ENCODE assay signal across 8 cellular contexts in genomic region chr14:91415794-91416743, GRCh38. TPM values are rescaled to one million over a fixed set of nuclear protein-coding genes. Genes with fewer than 3 reads are reported as not detected.
DNase-seq lines count a peak whose midpoint lies in the region; ATAC-seq and TF ChIP-seq lines count a peak whose summit lies in the region.

No MANE protein-coding gene starts in this region.

- H3K36me3 Mint-ChIP-seq in neural crest cell (ENCODE audit: low read depth) = peaks cover 2% of the 10 kb centered on the region

- TF ChIP-seq CTCF in neural crest cell (conservative IDR thresholded peaks at IDR 0.05) = no peak

- H3K27ac Mint-ChIP-seq in neural crest cell (ENCODE audit: unreplicated experiment) = no peak overlapping the region

- DNase-seq in HT-29 (ENCODE audit: low spot score) (peak; percentile 23), T-helper 9 cell (peak; percentile 51), neural crest cell (ENCODE audit: low read depth, low spot score) (no peak), hippocampal formation (lab: John Stamatoyannopoulos, UW) (no peak), NCI-H2196 (lab: John Stamatoyannopoulos, UW; ENCODE audit: unreplicated experiment) (no peak)

- H3K4me1 Mint-ChIP-seq in neural crest cell = peaks cover 48% of the 10 kb centered on the region

- H3K9me3 Mint-ChIP-seq in neural crest cell = no peaks in the 10 kb centered on the region

- no peaks in the 10 kb centered on the region for H3K9me3 ChIP-seq in duodenal mucosa (ENCODE audit: control insufficient read depth in 1 of 2, low read length in 2 of 2)

- ATAC-seq in GM21423 (IDR thresholded peaks at IDR 0.05; ENCODE audit: unreplicated experiment) = peak; percentile 58

- H3K9ac ChIP-seq in duodenal mucosa (ENCODE audit: low read depth in 1 of 2, low read length in 2 of 2) = peak overlapping the region; percentile 79 to 85

- H3K36me3 ChIP-seq in duodenal mucosa (ENCODE audit: control insufficient read depth in 1 of 2, insufficient read depth in 2 of 2, low read length in 2 of 2) = no peaks in the 10 kb centered on the region

- H3K4me1 ChIP-seq in duodenal mucosa (ENCODE audit: control insufficient read depth in 1 of 2, insufficient read depth in 2 of 2, low read length in 2 of 2) = peaks cover 38 to 49% of the 10 kb centered on the region in 2 donors

- H3K27me3 ChIP-seq in duodenal mucosa (ENCODE audit: control insufficient read depth in 1 of 2, insufficient read depth in 2 of 2, low read length in 2 of 2) = no peaks in the 10 kb centered on the region

- H3K27ac ChIP-seq in duodenal mucosa (ENCODE audit: low read depth, low read length) = peak overlapping the region; percentile 67

- H3K4me3 ChIP-seq in GM08714 (ENCODE audit: low read length) (peak overlapping the region; percentile 93), duodenal mucosa (ENCODE audit: low read depth in 1 of 2, low read length in 2 of 2) (peak overlapping the region; percentile 89 to 90)

- H3K27me3 Mint-ChIP-seq in neural crest cell (ENCODE audit: low read depth) = no peaks in the 10 kb centered on the region

- peak overlapping the region; percentile 91 for H3K4me3 Mint-ChIP-seq in neural crest cell

RNA-seq across cellular contexts. Expression of gene CCDC88C, which starts 1.6 kb away (rescaled TPM):
- total RNA-seq in HT-29 (2014; rRNA removed; shearing (Covaris generic)) = 41.7 and 45.3 TPM in 2 replicates
- total RNA-seq in neural crest cell = 44.6 and 44.7 TPM in 2 replicates

Comparison
In these comparisons a context has a peak if more than half of its experiments do, and no peak if none do; other contexts are left out.
1. DNase-seq: peak in HT-29 (single experiment) and T-helper 9 cell (single experiment); none in neural crest cell (single experiment), hippocampal formation (0 of 2) and NCI-H2196 (single experiment).